Comparison of ENCODE assay signal across 1 cellular context in the genomic region with DNA sequence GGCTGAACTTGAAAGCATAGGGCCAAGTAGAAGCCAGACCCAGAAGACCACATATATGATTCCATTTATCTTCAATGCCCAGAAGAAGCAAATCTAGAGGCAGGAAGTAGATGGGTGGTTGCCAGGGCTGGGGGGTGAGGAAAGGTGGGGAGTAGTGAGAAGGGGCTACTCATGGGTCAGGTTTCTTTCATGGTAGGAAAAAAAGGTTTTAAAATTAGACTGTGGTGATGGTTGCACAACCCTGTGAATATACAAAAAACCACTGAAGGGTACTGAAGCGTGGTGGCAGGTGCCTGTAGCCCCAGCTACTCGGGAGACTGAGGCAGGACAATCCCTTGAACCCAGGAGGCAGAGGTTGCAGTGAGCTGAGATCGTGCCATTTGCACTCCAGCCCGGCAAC.
A peak's percentile ranks its signal among the peaks of the same experiment; 100 is the strongest.
TF ChIP-seq lines count a peak whose summit lies in the region.

No MANE protein-coding gene starts in this region.

TF ChIP-seq in GM12878, 131 proteins besides CTCF, POLR2A, EP300 and RAD21 (continued from another document and continues in another):
- TF ChIP-seq, protein P1, sequence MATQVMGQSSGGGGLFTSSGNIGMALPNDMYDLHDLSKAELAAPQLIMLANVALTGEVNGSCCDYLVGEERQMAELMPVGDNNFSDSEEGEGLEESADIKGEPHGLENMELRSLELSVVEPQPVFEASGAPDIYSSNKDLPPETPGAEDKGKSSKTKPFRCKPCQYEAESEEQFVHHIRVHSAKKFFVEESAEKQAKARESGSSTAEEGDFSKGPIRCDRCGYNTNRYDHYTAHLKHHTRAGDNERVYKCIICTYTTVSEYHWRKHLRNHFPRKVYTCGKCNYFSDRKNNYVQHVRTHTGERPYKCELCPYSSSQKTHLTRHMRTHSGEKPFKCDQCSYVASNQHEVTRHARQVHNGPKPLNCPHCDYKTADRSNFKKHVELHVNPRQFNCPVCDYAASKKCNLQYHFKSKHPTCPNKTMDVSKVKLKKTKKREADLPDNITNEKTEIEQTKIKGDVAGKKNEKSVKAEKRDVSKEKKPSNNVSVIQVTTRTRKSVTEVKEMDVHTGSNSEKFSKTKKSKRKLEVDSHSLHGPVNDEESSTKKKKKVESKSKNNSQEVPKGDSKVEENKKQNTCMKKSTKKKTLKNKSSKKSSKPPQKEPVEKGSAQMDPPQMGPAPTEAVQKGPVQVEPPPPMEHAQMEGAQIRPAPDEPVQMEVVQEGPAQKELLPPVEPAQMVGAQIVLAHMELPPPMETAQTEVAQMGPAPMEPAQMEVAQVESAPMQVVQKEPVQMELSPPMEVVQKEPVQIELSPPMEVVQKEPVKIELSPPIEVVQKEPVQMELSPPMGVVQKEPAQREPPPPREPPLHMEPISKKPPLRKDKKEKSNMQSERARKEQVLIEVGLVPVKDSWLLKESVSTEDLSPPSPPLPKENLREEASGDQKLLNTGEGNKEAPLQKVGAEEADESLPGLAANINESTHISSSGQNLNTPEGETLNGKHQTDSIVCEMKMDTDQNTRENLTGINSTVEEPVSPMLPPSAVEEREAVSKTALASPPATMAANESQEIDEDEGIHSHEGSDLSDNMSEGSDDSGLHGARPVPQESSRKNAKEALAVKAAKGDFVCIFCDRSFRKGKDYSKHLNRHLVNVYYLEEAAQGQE (IDR thresholded peaks at IDR 0.05; ENCODE audit: low read depth, low read length) = no peak
- TF ChIP-seq, protein P2, sequence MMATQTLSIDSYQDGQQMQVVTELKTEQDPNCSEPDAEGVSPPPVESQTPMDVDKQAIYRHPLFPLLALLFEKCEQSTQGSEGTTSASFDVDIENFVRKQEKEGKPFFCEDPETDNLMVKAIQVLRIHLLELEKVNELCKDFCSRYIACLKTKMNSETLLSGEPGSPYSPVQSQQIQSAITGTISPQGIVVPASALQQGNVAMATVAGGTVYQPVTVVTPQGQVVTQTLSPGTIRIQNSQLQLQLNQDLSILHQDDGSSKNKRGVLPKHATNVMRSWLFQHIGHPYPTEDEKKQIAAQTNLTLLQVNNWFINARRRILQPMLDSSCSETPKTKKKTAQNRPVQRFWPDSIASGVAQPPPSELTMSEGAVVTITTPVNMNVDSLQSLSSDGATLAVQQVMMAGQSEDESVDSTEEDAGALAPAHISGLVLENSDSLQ (IDR thresholded peaks at IDR 0.05) = no peak
- no peak for TF ChIP-seq NFXL1 (IDR thresholded peaks at IDR 0.05; ENCODE audit: borderline replicate concordance)
- TF ChIP-seq, protein P3, sequence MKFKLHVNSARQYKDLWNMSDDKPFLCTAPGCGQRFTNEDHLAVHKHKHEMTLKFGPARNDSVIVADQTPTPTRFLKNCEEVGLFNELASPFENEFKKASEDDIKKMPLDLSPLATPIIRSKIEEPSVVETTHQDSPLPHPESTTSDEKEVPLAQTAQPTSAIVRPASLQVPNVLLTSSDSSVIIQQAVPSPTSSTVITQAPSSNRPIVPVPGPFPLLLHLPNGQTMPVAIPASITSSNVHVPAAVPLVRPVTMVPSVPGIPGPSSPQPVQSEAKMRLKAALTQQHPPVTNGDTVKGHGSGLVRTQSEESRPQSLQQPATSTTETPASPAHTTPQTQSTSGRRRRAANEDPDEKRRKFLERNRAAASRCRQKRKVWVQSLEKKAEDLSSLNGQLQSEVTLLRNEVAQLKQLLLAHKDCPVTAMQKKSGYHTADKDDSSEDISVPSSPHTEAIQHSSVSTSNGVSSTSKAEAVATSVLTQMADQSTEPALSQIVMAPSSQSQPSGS (IDR thresholded peaks at IDR 0.05; ENCODE audit: low read length) = no peak
- TF ChIP-seq MEF2B (IDR thresholded peaks at IDR 0.05; ENCODE audit: partially characterized antibody, poor library complexity, severe bottlenecking) = peak; percentile 21
- TF ChIP-seq STAT1 (conservative IDR thresholded peaks at IDR 0.05) = no peak
- no peak for TF ChIP-seq ASH2L (IDR thresholded peaks at IDR 0.05; ENCODE audit: borderline replicate concordance, low read depth)
- no peak for TF ChIP-seq SREBF1 (IDR thresholded peaks at IDR 0.05; ENCODE audit: low read length)
- TF ChIP-seq TCF12 (IDR thresholded peaks at IDR 0.05; ENCODE audit: low read depth, low read length) = no peak
- TF ChIP-seq ZSCAN29 (IDR thresholded peaks at IDR 0.05) = no peak
- no peak for TF ChIP-seq ZZZ3 (IDR thresholded peaks at IDR 0.05; ENCODE audit: control insufficient read depth, insufficient read length, low read depth)
- TF ChIP-seq SIN3A (IDR thresholded peaks at IDR 0.05; ENCODE audit: low read depth, low read length) = no peak
- no peak for TF ChIP-seq TCF3 (IDR thresholded peaks at IDR 0.05; ENCODE audit: borderline replicate concordance, insufficient read depth, low read depth, low read length)
- TF ChIP-seq, protein P4, sequence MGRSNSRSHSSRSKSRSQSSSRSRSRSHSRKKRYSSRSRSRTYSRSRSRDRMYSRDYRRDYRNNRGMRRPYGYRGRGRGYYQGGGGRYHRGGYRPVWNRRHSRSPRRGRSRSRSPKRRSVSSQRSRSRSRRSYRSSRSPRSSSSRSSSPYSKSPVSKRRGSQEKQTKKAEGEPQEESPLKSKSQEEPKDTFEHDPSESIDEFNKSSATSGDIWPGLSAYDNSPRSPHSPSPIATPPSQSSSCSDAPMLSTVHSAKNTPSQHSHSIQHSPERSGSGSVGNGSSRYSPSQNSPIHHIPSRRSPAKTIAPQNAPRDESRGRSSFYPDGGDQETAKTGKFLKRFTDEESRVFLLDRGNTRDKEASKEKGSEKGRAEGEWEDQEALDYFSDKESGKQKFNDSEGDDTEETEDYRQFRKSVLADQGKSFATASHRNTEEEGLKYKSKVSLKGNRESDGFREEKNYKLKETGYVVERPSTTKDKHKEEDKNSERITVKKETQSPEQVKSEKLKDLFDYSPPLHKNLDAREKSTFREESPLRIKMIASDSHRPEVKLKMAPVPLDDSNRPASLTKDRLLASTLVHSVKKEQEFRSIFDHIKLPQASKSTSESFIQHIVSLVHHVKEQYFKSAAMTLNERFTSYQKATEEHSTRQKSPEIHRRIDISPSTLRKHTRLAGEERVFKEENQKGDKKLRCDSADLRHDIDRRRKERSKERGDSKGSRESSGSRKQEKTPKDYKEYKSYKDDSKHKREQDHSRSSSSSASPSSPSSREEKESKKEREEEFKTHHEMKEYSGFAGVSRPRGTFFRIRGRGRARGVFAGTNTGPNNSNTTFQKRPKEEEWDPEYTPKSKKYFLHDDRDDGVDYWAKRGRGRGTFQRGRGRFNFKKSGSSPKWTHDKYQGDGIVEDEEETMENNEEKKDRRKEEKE (IDR thresholded peaks at IDR 0.05) = no peak
- no peak for TF ChIP-seq FOXK2 (IDR thresholded peaks at IDR 0.05)
- TF ChIP-seq, protein P5, sequence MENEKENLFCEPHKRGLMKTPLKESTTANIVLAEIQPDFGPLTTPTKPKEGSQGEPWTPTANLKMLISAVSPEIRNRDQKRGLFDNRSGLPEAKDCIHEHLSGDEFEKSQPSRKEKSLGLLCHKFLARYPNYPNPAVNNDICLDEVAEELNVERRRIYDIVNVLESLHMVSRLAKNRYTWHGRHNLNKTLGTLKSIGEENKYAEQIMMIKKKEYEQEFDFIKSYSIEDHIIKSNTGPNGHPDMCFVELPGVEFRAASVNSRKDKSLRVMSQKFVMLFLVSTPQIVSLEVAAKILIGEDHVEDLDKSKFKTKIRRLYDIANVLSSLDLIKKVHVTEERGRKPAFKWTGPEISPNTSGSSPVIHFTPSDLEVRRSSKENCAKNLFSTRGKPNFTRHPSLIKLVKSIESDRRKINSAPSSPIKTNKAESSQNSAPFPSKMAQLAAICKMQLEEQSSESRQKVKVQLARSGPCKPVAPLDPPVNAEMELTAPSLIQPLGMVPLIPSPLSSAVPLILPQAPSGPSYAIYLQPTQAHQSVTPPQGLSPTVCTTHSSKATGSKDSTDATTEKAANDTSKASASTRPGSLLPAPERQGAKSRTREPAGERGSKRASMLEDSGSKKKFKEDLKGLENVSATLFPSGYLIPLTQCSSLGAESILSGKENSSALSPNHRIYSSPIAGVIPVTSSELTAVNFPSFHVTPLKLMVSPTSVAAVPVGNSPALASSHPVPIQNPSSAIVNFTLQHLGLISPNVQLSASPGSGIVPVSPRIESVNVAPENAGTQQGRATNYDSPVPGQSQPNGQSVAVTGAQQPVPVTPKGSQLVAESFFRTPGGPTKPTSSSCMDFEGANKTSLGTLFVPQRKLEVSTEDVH (IDR thresholded peaks at IDR 0.05; ENCODE audit: low read depth, partially characterized antibody) = no peak
- no peak for TF ChIP-seq NRF1 (conservative IDR thresholded peaks at IDR 0.05; ENCODE audit: low read depth, low read length)
- TF ChIP-seq, protein P6, sequence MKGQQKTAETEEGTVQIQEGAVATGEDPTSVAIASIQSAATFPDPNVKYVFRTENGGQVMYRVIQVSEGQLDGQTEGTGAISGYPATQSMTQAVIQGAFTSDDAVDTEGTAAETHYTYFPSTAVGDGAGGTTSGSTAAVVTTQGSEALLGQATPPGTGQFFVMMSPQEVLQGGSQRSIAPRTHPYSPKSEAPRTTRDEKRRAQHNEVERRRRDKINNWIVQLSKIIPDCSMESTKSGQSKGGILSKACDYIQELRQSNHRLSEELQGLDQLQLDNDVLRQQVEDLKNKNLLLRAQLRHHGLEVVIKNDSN (IDR thresholded peaks at IDR 0.05; ENCODE audit: borderline replicate concordance, extremely low read length, insufficient read depth, low read depth, low read length) = no peak
- TF ChIP-seq SPI1 (IDR thresholded peaks at IDR 0.05; ENCODE audit: borderline replicate concordance, insufficient read depth, low read depth, low read length) = no peak
- TF ChIP-seq, protein P7, sequence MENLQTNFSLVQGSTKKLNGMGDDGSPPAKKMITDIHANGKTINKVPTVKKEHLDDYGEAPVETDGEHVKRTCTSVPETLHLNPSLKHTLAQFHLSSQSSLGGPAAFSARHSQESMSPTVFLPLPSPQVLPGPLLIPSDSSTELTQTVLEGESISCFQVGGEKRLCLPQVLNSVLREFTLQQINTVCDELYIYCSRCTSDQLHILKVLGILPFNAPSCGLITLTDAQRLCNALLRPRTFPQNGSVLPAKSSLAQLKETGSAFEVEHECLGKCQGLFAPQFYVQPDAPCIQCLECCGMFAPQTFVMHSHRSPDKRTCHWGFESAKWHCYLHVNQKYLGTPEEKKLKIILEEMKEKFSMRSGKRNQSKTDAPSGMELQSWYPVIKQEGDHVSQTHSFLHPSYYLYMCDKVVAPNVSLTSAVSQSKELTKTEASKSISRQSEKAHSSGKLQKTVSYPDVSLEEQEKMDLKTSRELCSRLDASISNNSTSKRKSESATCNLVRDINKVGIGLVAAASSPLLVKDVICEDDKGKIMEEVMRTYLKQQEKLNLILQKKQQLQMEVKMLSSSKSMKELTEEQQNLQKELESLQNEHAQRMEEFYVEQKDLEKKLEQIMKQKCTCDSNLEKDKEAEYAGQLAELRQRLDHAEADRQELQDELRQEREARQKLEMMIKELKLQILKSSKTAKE (IDR thresholded peaks at IDR 0.05; ENCODE audit: low read depth, poor library complexity, severe bottlenecking) = no peak
- TF ChIP-seq RB1 (IDR thresholded peaks at IDR 0.05; ENCODE audit: borderline replicate concordance) = no peak
- no peak for TF ChIP-seq KLF5 (IDR thresholded peaks at IDR 0.05; ENCODE audit: partially characterized antibody)
- TF ChIP-seq GABPA (IDR thresholded peaks at IDR 0.05; ENCODE audit: low read depth) = no peak
- no peak for TF ChIP-seq CBX5 (IDR thresholded peaks at IDR 0.05; ENCODE audit: low read depth)
- TF ChIP-seq, protein P8, sequence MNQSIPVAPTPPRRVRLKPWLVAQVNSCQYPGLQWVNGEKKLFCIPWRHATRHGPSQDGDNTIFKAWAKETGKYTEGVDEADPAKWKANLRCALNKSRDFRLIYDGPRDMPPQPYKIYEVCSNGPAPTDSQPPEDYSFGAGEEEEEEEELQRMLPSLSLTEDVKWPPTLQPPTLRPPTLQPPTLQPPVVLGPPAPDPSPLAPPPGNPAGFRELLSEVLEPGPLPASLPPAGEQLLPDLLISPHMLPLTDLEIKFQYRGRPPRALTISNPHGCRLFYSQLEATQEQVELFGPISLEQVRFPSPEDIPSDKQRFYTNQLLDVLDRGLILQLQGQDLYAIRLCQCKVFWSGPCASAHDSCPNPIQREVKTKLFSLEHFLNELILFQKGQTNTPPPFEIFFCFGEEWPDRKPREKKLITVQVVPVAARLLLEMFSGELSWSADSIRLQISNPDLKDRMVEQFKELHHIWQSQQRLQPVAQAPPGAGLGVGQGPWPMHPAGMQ (IDR thresholded peaks at IDR 0.05; ENCODE audit: borderline replicate concordance) = no peak
- no peak for TF ChIP-seq SMARCA5 (IDR thresholded peaks at IDR 0.05)
- no peak for TF ChIP-seq CBFB (IDR thresholded peaks at IDR 0.05; ENCODE audit: low read depth)
- TF ChIP-seq, protein P9, sequence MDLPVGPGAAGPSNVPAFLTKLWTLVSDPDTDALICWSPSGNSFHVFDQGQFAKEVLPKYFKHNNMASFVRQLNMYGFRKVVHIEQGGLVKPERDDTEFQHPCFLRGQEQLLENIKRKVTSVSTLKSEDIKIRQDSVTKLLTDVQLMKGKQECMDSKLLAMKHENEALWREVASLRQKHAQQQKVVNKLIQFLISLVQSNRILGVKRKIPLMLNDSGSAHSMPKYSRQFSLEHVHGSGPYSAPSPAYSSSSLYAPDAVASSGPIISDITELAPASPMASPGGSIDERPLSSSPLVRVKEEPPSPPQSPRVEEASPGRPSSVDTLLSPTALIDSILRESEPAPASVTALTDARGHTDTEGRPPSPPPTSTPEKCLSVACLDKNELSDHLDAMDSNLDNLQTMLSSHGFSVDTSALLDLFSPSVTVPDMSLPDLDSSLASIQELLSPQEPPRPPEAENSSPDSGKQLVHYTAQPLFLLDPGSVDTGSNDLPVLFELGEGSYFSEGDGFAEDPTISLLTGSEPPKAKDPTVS (IDR thresholded peaks at IDR 0.05; ENCODE audit: low read depth, low read length) = no peak
- TF ChIP-seq NR2C1 (IDR thresholded peaks at IDR 0.05) = no peak
- no peak for TF ChIP-seq SMAD1 (IDR thresholded peaks at IDR 0.05; ENCODE audit: low read depth, partially characterized antibody)
- TF ChIP-seq, protein P10, sequence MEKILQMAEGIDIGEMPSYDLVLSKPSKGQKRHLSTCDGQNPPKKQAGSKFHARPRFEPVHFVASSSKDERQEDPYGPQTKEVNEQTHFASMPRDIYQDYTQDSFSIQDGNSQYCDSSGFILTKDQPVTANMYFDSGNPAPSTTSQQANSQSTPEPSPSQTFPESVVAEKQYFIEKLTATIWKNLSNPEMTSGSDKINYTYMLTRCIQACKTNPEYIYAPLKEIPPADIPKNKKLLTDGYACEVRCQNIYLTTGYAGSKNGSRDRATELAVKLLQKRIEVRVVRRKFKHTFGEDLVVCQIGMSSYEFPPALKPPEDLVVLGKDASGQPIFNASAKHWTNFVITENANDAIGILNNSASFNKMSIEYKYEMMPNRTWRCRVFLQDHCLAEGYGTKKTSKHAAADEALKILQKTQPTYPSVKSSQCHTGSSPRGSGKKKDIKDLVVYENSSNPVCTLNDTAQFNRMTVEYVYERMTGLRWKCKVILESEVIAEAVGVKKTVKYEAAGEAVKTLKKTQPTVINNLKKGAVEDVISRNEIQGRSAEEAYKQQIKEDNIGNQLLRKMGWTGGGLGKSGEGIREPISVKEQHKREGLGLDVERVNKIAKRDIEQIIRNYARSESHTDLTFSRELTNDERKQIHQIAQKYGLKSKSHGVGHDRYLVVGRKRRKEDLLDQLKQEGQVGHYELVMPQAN (conservative IDR thresholded peaks at IDR 0.05) = no peak
- TF ChIP-seq FOXM1 (IDR thresholded peaks at IDR 0.05; ENCODE audit: low read depth, low read length) = no peak
- TF ChIP-seq IKZF2 (IDR thresholded peaks at IDR 0.05) = peak; percentile 16 to 20; a peak in 2 of 4 replicates
- TF ChIP-seq, protein P11, sequence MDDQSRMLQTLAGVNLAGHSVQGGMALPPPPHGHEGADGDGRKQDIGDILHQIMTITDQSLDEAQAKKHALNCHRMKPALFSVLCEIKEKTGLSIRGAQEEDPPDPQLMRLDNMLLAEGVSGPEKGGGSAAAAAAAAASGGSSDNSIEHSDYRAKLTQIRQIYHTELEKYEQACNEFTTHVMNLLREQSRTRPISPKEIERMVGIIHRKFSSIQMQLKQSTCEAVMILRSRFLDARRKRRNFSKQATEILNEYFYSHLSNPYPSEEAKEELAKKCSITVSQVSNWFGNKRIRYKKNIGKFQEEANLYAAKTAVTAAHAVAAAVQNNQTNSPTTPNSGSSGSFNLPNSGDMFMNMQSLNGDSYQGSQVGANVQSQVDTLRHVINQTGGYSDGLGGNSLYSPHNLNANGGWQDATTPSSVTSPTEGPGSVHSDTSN (IDR thresholded peaks at IDR 0.05; ENCODE audit: insufficient replicate concordance, low read depth, low read length) = no peak
- no peak for TF ChIP-seq POLR2AphosphoS5 (IDR thresholded peaks at IDR 0.05; ENCODE audit: low read length)
